10 cellular contexts compared by ENCODE assay signal in the genomic region with DNA sequence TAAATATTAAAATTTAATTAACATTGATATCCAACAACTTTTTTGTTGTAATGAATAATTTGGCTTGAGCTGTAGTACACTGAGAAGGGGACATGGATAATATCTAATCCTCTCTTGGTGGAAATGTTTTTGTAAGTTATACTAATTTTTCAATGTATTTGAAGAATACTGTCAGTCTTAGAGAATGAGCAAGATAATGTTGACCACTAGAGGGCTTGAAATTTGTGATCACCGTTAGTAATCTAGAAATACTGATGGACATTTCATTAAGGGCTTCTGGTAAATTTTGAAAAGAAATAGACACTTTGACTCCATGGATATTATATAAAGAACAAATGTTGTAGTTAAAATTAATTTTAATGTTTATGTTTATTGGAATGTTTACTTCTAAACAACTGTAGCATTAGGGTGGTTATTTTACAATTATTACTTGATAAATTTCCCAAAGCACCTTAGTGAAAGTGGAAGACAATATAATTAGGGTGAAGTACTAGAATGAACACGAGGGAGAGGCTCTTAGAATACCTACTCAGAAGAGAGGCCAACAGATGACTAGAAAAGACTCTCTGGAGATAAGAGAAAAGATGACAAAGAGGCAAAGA. TPM values are rescaled to one million over a fixed set of nuclear protein-coding genes. Genes with fewer than 3 reads are reported as not detected.
DNase-seq lines count a peak whose midpoint lies in the region; ATAC-seq, FAIRE-seq and TF ChIP-seq lines count a peak whose summit lies in the region.
"Had no signal": no experiment of that assay in that cellular context is flagged by ENCODE, and none has a peak within 500 bp of the region (broad histone marks: within the 10 kb centered on the region; RNA-seq: fewer than 3 reads in every experiment).

No MANE protein-coding gene starts in this region.

- H3K9ac ChIP-seq in kidney (ENCODE audit: low read length in 2 of 2), result no peak overlapping the region

- no peaks in the 10 kb centered on the region for H3K4me1 Mint-ChIP-seq in activated B cell treated with CpG ODN at 0.5 μM for 24 hours
- peaks cover 16% of the 10 kb centered on the region for H3K4me1 Mint-ChIP-seq in activated T-helper 2 cell treated with anti-CD3 and anti-CD28 coated beads, Interferon-gamma antibody, Interleukin-2, Interleukin-4, amounts not matched to agents 10 μg/mL and 5 μg/mL and 100 μg/mL, durations not matched to agents 14 hours and 24 hours and 36 hours (ENCODE audit: low read depth)

- TF ChIP-seq CTCF in GM10266 (IDR thresholded peaks at IDR 0.05; ENCODE audit: control insufficient read depth, insufficient read depth, low read depth, missing control alignments) (peak; percentile 51), activated B cell treated with CpG ODN at 0.5 μM for 24 hours (IDR thresholded peaks at IDR 0.05) (peak; percentile 76), kidney (IDR thresholded peaks at IDR 0.05; ENCODE audit: borderline replicate concordance, extremely low read depth, insufficient read depth) (peak; percentile 47)

- no peak overlapping the region for H3K27ac ChIP-seq in kidney (ENCODE audit: low read depth in 2 of 2, low read length in 2 of 2)

- no peaks in the 10 kb centered on the region for H3K9me3 ChIP-seq in kidney (ENCODE audit: control insufficient read depth in 1 of 2, low read length in 2 of 2)

- intact Hi-C loops in activated B cell treated with CpG ODN at 0.5 μM for 24 hours (cut with micrococcal nuclease) (loop anchor here (1.0 to 10.0 kb wide), 9 partner anchors 56 to 603 kb away; no protein-coding TSS in a partner anchor), kidney (cut with DNase I) (no loop called here)
- intact Hi-C loops in activated T-helper 2 cell treated with anti-CD3 and anti-CD28 coated beads, Interferon-gamma antibody, Interleukin-2, Interleukin-4, amounts not matched to agents 10 μg/mL and 5 μg/mL and 100 μg/mL, durations not matched to agents 14 hours and 24 hours and 36 hours (cut with micrococcal nuclease), result no loop called here

- POLR2A ChIA-PET in activated B cell treated with CpG ODN at 0.5 μM for 24 hours (lab: Charles Lee), result no interaction called here

- ATAC-seq in activated B cell treated with CpG ODN at 0.5 μM for 24 hours (ENCODE audit: low read depth), result no peak

- no peak overlapping the region for H3K4me3 ChIP-seq in kidney (ENCODE audit: low read length in 2 of 2)

- CTCF ChIA-PET in activated B cell treated with CpG ODN at 0.5 μM for 24 hours (lab: Charles Lee), result interaction anchor here (0.9 kb wide), 1 partner anchor 170 kb away, joined by 3 read pairs; no protein-coding TSS in a partner anchor

- H3K27me3 Mint-ChIP-seq in activated B cell treated with CpG ODN at 0.5 μM for 24 hours, result no peaks in the 10 kb centered on the region
- peaks cover 5% of the 10 kb centered on the region for H3K27me3 Mint-ChIP-seq in activated T-helper 2 cell treated with anti-CD3 and anti-CD28 coated beads, Interferon-gamma antibody, Interleukin-2, Interleukin-4, amounts not matched to agents 10 μg/mL and 5 μg/mL and 100 μg/mL, durations not matched to agents 14 hours and 24 hours and 36 hours (ENCODE audit: low read depth)
- H3K27me3 Mint-ChIP-seq: T-cell had no signal

- no peaks in the 10 kb centered on the region for H3K4me1 ChIP-seq in kidney (ENCODE audit: control insufficient read depth in 1 of 2, insufficient read depth in 1 of 2, low read depth in 1 of 2, low read length in 2 of 2)

- no peaks in the 10 kb centered on the region for H3K36me3 Mint-ChIP-seq in activated B cell treated with CpG ODN at 0.5 μM for 24 hours (ENCODE audit: low read depth)
- no peaks in the 10 kb centered on the region for H3K36me3 Mint-ChIP-seq in activated T-helper 2 cell treated with anti-CD3 and anti-CD28 coated beads, Interferon-gamma antibody, Interleukin-2, Interleukin-4, amounts not matched to agents 10 μg/mL and 5 μg/mL and 100 μg/mL, durations not matched to agents 14 hours and 24 hours and 36 hours (ENCODE audit: low read depth)
- H3K36me3 Mint-ChIP-seq: T-cell had no signal

- peak; percentile 87 for FAIRE-seq in kidney (lab: Jason Lieb, UNC)

- H3K9me3 Mint-ChIP-seq in activated B cell treated with CpG ODN at 0.5 μM for 24 hours, result no peaks in the 10 kb centered on the region
- H3K9me3 Mint-ChIP-seq in activated T-helper 2 cell treated with anti-CD3 and anti-CD28 coated beads, Interferon-gamma antibody, Interleukin-2, Interleukin-4, amounts not matched to agents 10 μg/mL and 5 μg/mL and 100 μg/mL, durations not matched to agents 14 hours and 24 hours and 36 hours, result no peaks in the 10 kb centered on the region

- DNase-seq in GM10266 (ENCODE audit: extremely low spot score), result peak; percentile 40
- peak; percentile 17 for DNase-seq in HuH-7 (ENCODE audit: low spot score)
- DNase-seq in activated B cell treated with CpG ODN at 0.5 μM for 24 hours, result no peak
- DNase-seq in kidney, result no peak
- no peak for DNase-seq in nucleus accumbens (lab: John Stamatoyannopoulos, UW)
- no peak for DNase-seq in NCI-H128 (lab: John Stamatoyannopoulos, UW; ENCODE audit: unreplicated experiment)
- DNase-seq in activated T-helper 2 cell treated with anti-CD3 and anti-CD28 coated beads, Interferon-gamma antibody, Interleukin-2, Interleukin-4, amounts not matched to agents 10 μg/mL and 5 μg/mL and 100 μg/mL, durations not matched to agents 14 hours and 24 hours and 36 hours (ENCODE audit: low spot score), result no peak
- no peak for DNase-seq in D341Med (ENCODE audit: low spot score)
- DNase-seq: T-cell had no signal

- H3K4me3 Mint-ChIP-seq in activated B cell treated with CpG ODN at 0.5 μM for 24 hours, result no peak overlapping the region
- H3K4me3 Mint-ChIP-seq in activated T-helper 2 cell treated with anti-CD3 and anti-CD28 coated beads, Interferon-gamma antibody, Interleukin-2, Interleukin-4, amounts not matched to agents 10 μg/mL and 5 μg/mL and 100 μg/mL, durations not matched to agents 14 hours and 24 hours and 36 hours (ENCODE audit: low read depth), result no peak overlapping the region
- H3K4me3 Mint-ChIP-seq: naive thymus-derived CD8-positive, alpha-beta T cell; T-cell had no signal

- no peaks in the 10 kb centered on the region for H3K36me3 ChIP-seq in kidney (ENCODE audit: control insufficient read depth in 1 of 2, insufficient read depth in 2 of 2, low read length in 2 of 2)

- H3K27ac Mint-ChIP-seq in activated B cell treated with CpG ODN at 0.5 μM for 24 hours, result no peak overlapping the region
- H3K27ac Mint-ChIP-seq in activated T-helper 2 cell treated with anti-CD3 and anti-CD28 coated beads, Interferon-gamma antibody, Interleukin-2, Interleukin-4, amounts not matched to agents 10 μg/mL and 5 μg/mL and 100 μg/mL, durations not matched to agents 14 hours and 24 hours and 36 hours, result no peak overlapping the region
- H3K27ac Mint-ChIP-seq: T-cell had no signal

RNA-seq across cellular contexts. Expression of a gene that starts 20.0 kb away (rescaled TPM):
- total RNA-seq in activated B cell treated with CpG ODN at 0.5 μM for 24 hours (62.7 and 72.9 TPM in 2 replicates), kidney (34.7 TPM)
- polyA plus RNA-seq in kidney (ENCODE audit: insufficient read depth, low read depth, low replicate concordance), result 9.1 TPM
- 58.4 and 61.3 TPM in 2 replicates for total RNA-seq in activated T-helper 2 cell treated with anti-CD3 and anti-CD28 coated beads, Interferon-gamma antibody, Interleukin-2, Interleukin-4, amounts not matched to agents 10 μg/mL and 5 μg/mL and 100 μg/mL, durations not matched to agents 14 hours and 24 hours and 36 hours

Comparison
In these comparisons a context has a peak if more than half of its experiments do, and no peak if none do; other contexts are left out.
1. DNase-seq: peak in GM10266 (single experiment) and HuH-7 (single experiment); none in activated B cell treated with CpG ODN at 0.5 μM for 24 hours (single experiment), kidney (single experiment), nucleus accumbens (0 of 56), NCI-H128 (single experiment), activated T-helper 2 cell treated with anti-CD3 and anti-CD28 coated beads, Interferon-gamma antibody, Interleukin-2, Interleukin-4, amounts not matched to agents 10 μg/mL and 5 μg/mL and 100 μg/mL, durations not matched to agents 14 hours and 24 hours and 36 hours (single experiment) and D341Med (single experiment).
2. Peak in every context shown above with its lines, with median percentiles within 50 percentile points of each other: CTCF ChIP-seq.